Comparison of ENCODE assay signal across 17 cellular contexts in the genomic region with DNA sequence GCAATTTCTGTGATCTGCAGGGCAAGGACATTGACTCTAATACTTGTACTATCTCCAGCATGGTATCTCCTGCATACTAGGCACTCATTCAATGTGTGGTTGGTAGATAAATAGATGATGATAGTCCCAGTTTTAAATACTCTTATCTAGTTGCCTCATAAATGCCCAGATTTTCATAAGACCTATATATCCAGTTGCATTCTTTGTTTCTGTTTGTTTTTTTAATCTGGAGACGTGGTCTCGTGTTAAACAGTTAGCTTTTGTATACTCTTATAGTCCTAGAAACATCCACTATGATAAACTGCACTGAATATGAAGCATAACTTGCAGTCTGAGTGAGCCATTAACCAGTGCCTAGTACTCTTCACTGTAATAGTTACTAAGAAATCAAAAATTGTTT. TPM values are rescaled to one million over a fixed set of nuclear protein-coding genes. Genes with fewer than 3 reads are reported as not detected.
DNase-seq lines count a peak whose midpoint lies in the region; ATAC-seq, FAIRE-seq and TF ChIP-seq lines count a peak whose summit lies in the region.
"Had no signal": no experiment of that assay in that cellular context is flagged by ENCODE, and none has a peak within 500 bp of the region (broad histone marks: within the 10 kb centered on the region; RNA-seq: fewer than 3 reads in every experiment).

No MANE protein-coding gene starts in this region.

- H4K20me1 ChIP-seq in GM12878 (ENCODE audit: control insufficient read depth, insufficient read depth), result no peaks in the 10 kb centered on the region

- BruUV-seq in GM12878 (replicated peaks; lab: Mats Ljungman, UMichigan), result no TSS peak

- DNase-seq in activated naive CD4-positive, alpha-beta T cell treated with anti-CD3 and anti-CD28 coated beads for 36 hours, result no peak
- no peak for DNase-seq in activated naive CD4-positive, alpha-beta T cell (lab: John Stamatoyannopoulos, UW)
- DNase-seq in GM12878 (ENCODE audit: low read depth, low spot score), result no peak
- DNase-seq in naive B cell, result no peak
- DNase-seq in medulla oblongata (ENCODE audit: extremely low spot score), result no peak
- no peak for DNase-seq in gastrocnemius medialis
- DNase-seq: activated B cell treated with CpG ODN at 0.5 μM for 24 hours; brain microvascular endothelial cell; left ventricle myocardium inferior; NCI-H1417 treated with DMSO at 0.1 percent for 48 hours; NCI-H526; right cardiac atrium; stimulated activated CD4-positive, alpha-beta T cell treated with anti-CD3 and anti-CD28 coated beads, Interleukin-15, amount 100 ng/mL, for 24 hours had no signal

- CTCF ChIA-PET in activated naive CD4-positive, alpha-beta T cell treated with anti-CD3 and anti-CD28 coated beads for 36 hours (lab: Charles Lee), result no interaction called here
- CTCF ChIA-PET in HEK293 (lab: Yijun Ruan, JAX) (no interaction called here), GM12878 (lab: Yijun Ruan, JAX) (interaction anchor here (1.7 kb wide), 1 partner anchor 13 kb away, joined by 4 read pairs; no protein-coding TSS in a partner anchor)

- H3K4me3 Mint-ChIP-seq in activated naive CD4-positive, alpha-beta T cell treated with anti-CD3 and anti-CD28 coated beads for 36 hours, result no peak overlapping the region
- H3K4me3 Mint-ChIP-seq in naive B cell, result no peak overlapping the region
- H3K4me3 Mint-ChIP-seq: activated B cell treated with CpG ODN at 0.5 μM for 24 hours had no signal

- H3K36me3 ChIP-seq in HEK293 (ENCODE audit: control insufficient read depth in 2 of 2, insufficient read depth in 1 of 2, low read length in 2 of 2), result peaks cover 0 to 2% of the 10 kb centered on the region in 2 experiments; a peak in 1 of 3 replicates
- H3K36me3 ChIP-seq in GM12878 (ENCODE audit: control insufficient read depth in 2 of 2, insufficient read depth in 2 of 2, low read length in 1 of 2), result peaks cover 1 to 7% of the 10 kb centered on the region in 2 experiments; a peak in 3 of 4 replicates
- no peaks in the 10 kb centered on the region for H3K36me3 ChIP-seq in gastrocnemius medialis
- H3K36me3 ChIP-seq: brain microvascular endothelial cell, left ventricle myocardium inferior had no signal

- H3K9me3 ChIP-seq in HEK293 (ENCODE audit: control insufficient read depth, insufficient read depth, low read depth, low read length), result no peaks in the 10 kb centered on the region
- H3K9me3 ChIP-seq in GM12878 (replicated peaks; ENCODE audit: control insufficient read depth, insufficient read depth, low read length), result no peaks in the 10 kb centered on the region; the same call in 2 of the 3 replicates
- no peaks in the 10 kb centered on the region for H3K9me3 ChIP-seq in gastrocnemius medialis
- H3K9me3 ChIP-seq: left ventricle myocardium inferior had no signal

- TF ChIP-seq POLR2A in GM12878 (IDR thresholded peaks at IDR 0.05; ENCODE audit: low read depth, low read length), result no peak
- no peak for TF ChIP-seq POLR2A in gastrocnemius medialis (IDR thresholded peaks at IDR 0.05)

- TF ChIP-seq EP300 in GM12878 (IDR thresholded peaks at IDR 0.05; ENCODE audit: borderline replicate concordance in 1 of 2, control insufficient read depth in 1 of 2, low read depth in 2 of 2, low read length in 2 of 2), result no peak

- no peaks in the 10 kb centered on the region for H3K27me3 ChIP-seq in GM12878 (replicated peaks in 1 of 2; ENCODE audit: control insufficient read depth in 2 of 2, insufficient read depth in 2 of 2, low read length in 1 of 2)
- H3K27me3 ChIP-seq in gastrocnemius medialis, result no peaks in the 10 kb centered on the region
- H3K27me3 ChIP-seq: brain microvascular endothelial cell had no signal

- ATAC-seq in GM12878, result peak; percentile 14; the same call in 2 of the 3 replicates
- no peak for ATAC-seq in naive B cell (ENCODE audit: low read depth in 2 of 2)
- ATAC-seq in HG03469 (IDR thresholded peaks at IDR 0.05; ENCODE audit: unreplicated experiment), result no peak
- ATAC-seq in gastrocnemius medialis, result no peak
- ATAC-seq: right cardiac atrium had no signal

- TF ChIP-seq CTCF in HEK293 (tag by site-specific recombination; IDR thresholded peaks at IDR 0.05) (no peak), GM12878 (IDR thresholded peaks at IDR 0.05 in 2 of 3, conservative IDR thresholded peaks at IDR 0.05 in 1 of 3; ENCODE audit: control insufficient read depth in 2 of 3, extremely low read depth in 1 of 3, insufficient read depth in 1 of 3, low read depth in 3 of 3, low read length in 3 of 3) (no peak), gastrocnemius medialis (IDR thresholded peaks at IDR 0.05 in 4 of 5, conservative IDR thresholded peaks at IDR 0.05 in 1 of 5) (no peak)

- 94% methylated on average over 2 of the region's 2 CpGs for WGBS in GM12878 (ENCODE audit: insufficient coverage, insufficient replicate concordance, low lambda C conversion rate, missing lambda C conversion rate)

- H3K9ac ChIP-seq in GM12878 (ENCODE audit: control insufficient read depth, insufficient read depth, low read length), result no peak overlapping the region

- peaks cover 47% of the 10 kb centered on the region for H3K4me1 Mint-ChIP-seq in activated naive CD4-positive, alpha-beta T cell treated with anti-CD3 and anti-CD28 coated beads for 36 hours (ENCODE audit: low read depth)
- peaks cover 27 to 36% (median 36%) of the 10 kb centered on the region in 3 donors for H3K4me1 Mint-ChIP-seq in naive B cell

- intact Hi-C loops in activated naive CD4-positive, alpha-beta T cell treated with anti-CD3 and anti-CD28 coated beads for 36 hours (cut with micrococcal nuclease), result loop anchor here (2.0 kb wide), 2 partner anchors 16 to 28 kb away; no protein-coding TSS in a partner anchor
- intact Hi-C loops in GM12878 (cut with micrococcal nuclease; ENCODE audit: unreplicated experiment) (no loop called here), gastrocnemius medialis (cut with DNase I; ENCODE audit: low total_unique reads) (no loop called here)

- H2AFZ ChIP-seq in GM12878 (ENCODE audit: control insufficient read depth, low read depth, low read length), result no peak overlapping the region

- H3K36me3 Mint-ChIP-seq in activated naive CD4-positive, alpha-beta T cell treated with anti-CD3 and anti-CD28 coated beads for 36 hours (ENCODE audit: low read depth), result peaks cover 29% of the 10 kb centered on the region
- H3K36me3 Mint-ChIP-seq in naive B cell, result peaks cover 10 to 21% of the 10 kb centered on the region in 2 donors

- POLR2A ChIA-PET in HEK293 (lab: Yijun Ruan, JAX) (no interaction called here), GM12878 (lab: Charles Lee) (interaction anchor here (0.7 kb wide), 1 partner anchor 33 kb away, joined by 3 read pairs; no protein-coding TSS in a partner anchor)

- H3K27ac ChIP-seq in HEK293 (ENCODE audit: extremely low read depth, low read depth, low read length) (no peak overlapping the region), GM12878 (ENCODE audit: control insufficient read depth, insufficient read depth) (no peak overlapping the region), gastrocnemius medialis (no peak overlapping the region)
- H3K27ac ChIP-seq: brain microvascular endothelial cell, left ventricle myocardium inferior had no signal

- H3K79me2 ChIP-seq in GM12878 (ENCODE audit: control insufficient read depth, insufficient read depth, low read length), result peaks cover 90% of the 10 kb centered on the region

- in situ Hi-C loops in GM12878 (cut with MboI), result no loop called here
- in situ Hi-C loops in gastrocnemius medialis (cut with MboI; ENCODE audit: low sequenced_read_pairs in 4 of 4), result no loop called here

- no peaks in the 10 kb centered on the region for H3K27me3 Mint-ChIP-seq in activated naive CD4-positive, alpha-beta T cell treated with anti-CD3 and anti-CD28 coated beads for 36 hours (ENCODE audit: low read depth)
- H3K27me3 Mint-ChIP-seq in naive B cell, result no peaks in the 10 kb centered on the region
- H3K27me3 Mint-ChIP-seq: activated B cell treated with CpG ODN at 0.5 μM for 24 hours had no signal

- H3K4me3 ChIP-seq in HEK293 (ENCODE audit: low read depth, low read length) (no peak overlapping the region), GM12878 (no peak overlapping the region), gastrocnemius medialis (no peak overlapping the region)
- H3K4me3 ChIP-seq: left ventricle myocardium inferior had no signal

- RAD21 ChIA-PET in GM12878 (lab: Charles Lee; ENCODE audit: unreplicated experiment), result no interaction called here

- FAIRE-seq in GM12878 (lab: Jason Lieb, UNC), result no peak
- FAIRE-seq: endothelial cell of umbilical vein had no signal

- peaks cover 8% of the 10 kb centered on the region for H3K9me3 Mint-ChIP-seq in activated naive CD4-positive, alpha-beta T cell treated with anti-CD3 and anti-CD28 coated beads for 36 hours
- peaks cover 0 to 7% (median 0%) of the 10 kb centered on the region in 7 donors for H3K9me3 Mint-ChIP-seq in naive B cell
- H3K9me3 Mint-ChIP-seq: activated B cell treated with CpG ODN at 0.5 μM for 24 hours had no signal

- SMC1A ChIA-PET in GM12878 (lab: Charles Lee; ENCODE audit: uncharacterized antibody, unreplicated experiment), result no interaction called here

- no peak for TF ChIP-seq RAD21 in GM12878 (IDR thresholded peaks at IDR 0.05; ENCODE audit: insufficient read depth, low read depth, low read length)

- H3K4me1 ChIP-seq in HEK293 (ENCODE audit: control insufficient read depth, insufficient read depth, low read length) (peaks cover 20% of the 10 kb centered on the region), GM12878 (ENCODE audit: control insufficient read depth, insufficient read depth, low read length) (peaks cover 15% of the 10 kb centered on the region; the same call in 1 of the 2 replicates), gastrocnemius medialis (peaks cover 22% of the 10 kb centered on the region in 2 donors)

- H3K4me2 ChIP-seq in GM12878 (ENCODE audit: control insufficient read depth, insufficient read depth), result no peak overlapping the region

- peak overlapping the region; percentile 62 for H3K27ac Mint-ChIP-seq in activated naive CD4-positive, alpha-beta T cell treated with anti-CD3 and anti-CD28 coated beads for 36 hours
- peak overlapping the region in 4 of 6 donors; percentile 6 to 73 (median 26) for H3K27ac Mint-ChIP-seq in naive B cell
- H3K27ac Mint-ChIP-seq: activated B cell treated with CpG ODN at 0.5 μM for 24 hours had no signal

RNA-seq across cellular contexts. Expression of a gene that starts 35.5 kb away (rescaled TPM):
- total RNA-seq in activated naive CD4-positive, alpha-beta T cell treated with anti-CD3 and anti-CD28 coated beads for 36 hours, result 1 to 10 TPM; 5.5 to 5.9 TPM
- total RNA-seq in GM12878 (2013; cell fraction: nucleolus; rRNA removed), result 62.8 and 68.0 TPM in 2 replicates
- 2.0 and 3.3 TPM in 2 replicates for total RNA-seq in GM12878 (2014; rRNA removed)
- 5.3 and 5.6 TPM in 2 replicates for total RNA-seq in GM12878 (2014; rRNA removed; fragmentation: Illumina TruSeq; extraction: Trizol)
- 1.6 and 2.1 TPM in 2 replicates for total RNA-seq in GM12878 (2021)
- 0.39 TPM for polyA plus RNA-seq in GM12878 (2011; ENCODE audit: low read depth)
- 1.0 and 1.3 TPM in 2 replicates for polyA plus RNA-seq in GM12878 (2011; rRNA removed)
- 0.04 and 0.08 TPM in 2 replicates for polyA plus RNA-seq in GM12878 (2011; cell fraction: cytosol; rRNA removed)
- polyA plus RNA-seq in GM12878 (2011; cell fraction: nucleus; rRNA removed), result 3.7 and 4.1 TPM in 2 replicates
- polyA plus RNA-seq in GM12878 (2012), result 0.49 and 0.60 TPM in 2 replicates
- 0.38 and 0.68 TPM in 2 replicates for polyA plus RNA-seq in GM12878 (2014; fragmentation: Illumina TruSeq; extraction: Trizol)
- under 1 TPM; 0.07 to 0.69 TPM for polyA plus RNA-seq in GM12878 (2014; fragmentation: Nextera tagmentation; extraction: Ambion mirVana)
- polyA plus RNA-seq in GM12878 (2014; rRNA removed), result 0.67 TPM in 1 of 2 replicates, not detected in the other
- 1 to 10 TPM; 1.0 to 2.1 TPM for polyA plus RNA-seq in GM12878 (2016; fragmentation: Nextera tagmentation; extraction: Ambion mirVana)
- 11.5 and 13.2 TPM in 2 replicates for polyA minus RNA-seq in GM12878 (2011; rRNA and poly(A)+ RNA removed)
- 0.94 TPM in 1 of 2 replicates, not detected in the other for polyA minus RNA-seq in GM12878 (2011; cell fraction: cytosol; rRNA and poly(A)+ RNA removed)
- 14.1 and 21.4 TPM in 2 replicates for polyA minus RNA-seq in GM12878 (2011; cell fraction: nucleus; rRNA and poly(A)+ RNA removed)
- 1 to 10 TPM in 2 of 6 donors, under 1 TPM in 3, not detected in 1; 0.26 to 1.6 (median 0.85) TPM for polyA plus RNA-seq in naive B cell (ENCODE audit: low read depth in 6 of 6)
- 1 to 10 TPM in 1 of 4 donors, under 1 TPM in 1, not detected in 2; 0.33 to 6.3 TPM for total RNA-seq in gastrocnemius medialis
- total RNA-seq: M059J had no signal

RNA-seq across cellular contexts. Expression of a gene that starts 47.0 kb away (rescaled TPM):
- 10 to 100 TPM; 62.1 to 66.7 TPM for total RNA-seq in activated naive CD4-positive, alpha-beta T cell treated with anti-CD3 and anti-CD28 coated beads for 36 hours
- 134 and 148 TPM in 2 replicates for total RNA-seq in GM12878 (2013; cell fraction: nucleolus; rRNA removed)
- total RNA-seq in GM12878 (2014; rRNA removed), result 21.5 and 25.1 TPM in 2 replicates
- total RNA-seq in GM12878 (2014; rRNA removed; fragmentation: Illumina TruSeq; extraction: Trizol), result 34.2 and 35.1 TPM in 2 replicates
- total RNA-seq in GM12878 (2021), result 38.1 and 38.4 TPM in 2 replicates
- 15.4 TPM for polyA plus RNA-seq in GM12878 (2011; ENCODE audit: low read depth)
- 66.3 and 75.5 TPM in 2 replicates for polyA plus RNA-seq in GM12878 (2011; rRNA removed)
- 29.4 and 47.6 TPM in 2 replicates for polyA plus RNA-seq in GM12878 (2011; cell fraction: cytosol; rRNA removed)
- polyA plus RNA-seq in GM12878 (2011; cell fraction: nucleus; rRNA removed), result 31.6 and 44.6 TPM in 2 replicates
- polyA plus RNA-seq in GM12878 (2012), result 19.0 and 26.7 TPM in 2 replicates
- 48.6 and 68.8 TPM in 2 replicates for polyA plus RNA-seq in GM12878 (2014; fragmentation: Illumina TruSeq; extraction: Trizol)
- polyA plus RNA-seq in GM12878 (2014; fragmentation: Nextera tagmentation; extraction: Ambion mirVana), result 10 to 100 TPM; 12.5 to 13.7 TPM
- 23.1 and 24.5 TPM in 2 replicates for polyA plus RNA-seq in GM12878 (2014; rRNA removed)
- polyA plus RNA-seq in GM12878 (2016; fragmentation: Nextera tagmentation; extraction: Ambion mirVana), result 10 to 100 TPM in 1 of 2 experiments, 1 to 10 TPM in 1; 8.9 to 10.5 TPM
- 97.6 and 138 TPM in 2 replicates for polyA minus RNA-seq in GM12878 (2011; rRNA and poly(A)+ RNA removed)
- 27.3 and 28.2 TPM in 2 replicates for polyA minus RNA-seq in GM12878 (2011; cell fraction: cytosol; rRNA and poly(A)+ RNA removed)
- polyA minus RNA-seq in GM12878 (2011; cell fraction: nucleus; rRNA and poly(A)+ RNA removed), result 59.6 and 89.6 TPM in 2 replicates
- 10 to 100 TPM in 3 of 6 donors, 1 to 10 TPM in 3; 7.7 to 13.5 (median 10.1) TPM for polyA plus RNA-seq in naive B cell (ENCODE audit: low read depth in 6 of 6)
- 10 to 100 TPM; 63.7 to 73.5 (median 69.2) TPM for total RNA-seq in gastrocnemius medialis
